In genomic region chr1:219661464-219662092, GRCh38 we compare ENCODE assay signal across 2 cellular contexts.
TF ChIP-seq lines count a peak whose summit lies in the region.

No MANE protein-coding gene starts in this region.

TF ChIP-seq in HepG2, 621 proteins besides CTCF, POLR2A, EP300 and RAD21:
- TF ChIP-seq, protein P1, sequence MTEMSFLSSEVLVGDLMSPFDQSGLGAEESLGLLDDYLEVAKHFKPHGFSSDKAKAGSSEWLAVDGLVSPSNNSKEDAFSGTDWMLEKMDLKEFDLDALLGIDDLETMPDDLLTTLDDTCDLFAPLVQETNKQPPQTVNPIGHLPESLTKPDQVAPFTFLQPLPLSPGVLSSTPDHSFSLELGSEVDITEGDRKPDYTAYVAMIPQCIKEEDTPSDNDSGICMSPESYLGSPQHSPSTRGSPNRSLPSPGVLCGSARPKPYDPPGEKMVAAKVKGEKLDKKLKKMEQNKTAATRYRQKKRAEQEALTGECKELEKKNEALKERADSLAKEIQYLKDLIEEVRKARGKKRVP (CRISPR knock-in tag; IDR thresholded peaks at IDR 0.05) = no peak
- TF ChIP-seq TBX3 (IDR thresholded peaks at IDR 0.05; ENCODE audit: borderline replicate concordance) (no peak), BRCA1 (CRISPR knock-in tag; IDR thresholded peaks at IDR 0.05) (no peak), MED8 (CRISPR knock-in tag; IDR thresholded peaks at IDR 0.05; ENCODE audit: insufficient replicate concordance) (no peak), SOX6 (IDR thresholded peaks at IDR 0.05) (no peak), SOX6 (CRISPR knock-in tag; IDR thresholded peaks at IDR 0.05) (peak; percentile 29; the same call in 1 of the 2 replicates), ZBTB21 (CRISPR knock-in tag; IDR thresholded peaks at IDR 0.05) (no peak), ZBTB39 (CRISPR knock-in tag; IDR thresholded peaks at IDR 0.05) (no peak), ESRRA (CRISPR knock-in tag; IDR thresholded peaks at IDR 0.05; ENCODE audit: low read depth) (no peak), SOX13 (IDR thresholded peaks at IDR 0.05) (no peak), SOX13 (CRISPR knock-in tag; conservative IDR thresholded peaks at IDR 0.05 in 1 of 2, IDR thresholded peaks at IDR 0.05 in 1 of 2) (peak in 1 of 2 experiments; percentile 51; a peak in 1 of 4 replicates), MBNL3 (CRISPR knock-in tag; conservative IDR thresholded peaks at IDR 0.05) (no peak), HOXA9 (CRISPR knock-in tag; IDR thresholded peaks at IDR 0.05; ENCODE audit: borderline replicate concordance) (no peak), RFX5 (IDR thresholded peaks at IDR 0.05; ENCODE audit: low read depth, low read length) (no peak), SOX5 (CRISPR knock-in tag; IDR thresholded peaks at IDR 0.05; ENCODE audit: borderline replicate concordance) (peak; percentile 25; the same call in 1 of the 2 replicates), ZSCAN29 (CRISPR knock-in tag; conservative IDR thresholded peaks at IDR 0.05) (no peak)

TF ChIP-seq in H1, 55 proteins besides CTCF, POLR2A, EP300 and RAD21:
- no peak for TF ChIP-seq RXRA (IDR thresholded peaks at IDR 0.05; ENCODE audit: insufficient read depth, low read depth, low read length)
- no peak for TF ChIP-seq CHD1 (IDR thresholded peaks at IDR 0.05; ENCODE audit: low read depth, low read length)
- TF ChIP-seq PHF8 (conservative IDR thresholded peaks at IDR 0.05; ENCODE audit: low read depth, low read length) = no peak
- TF ChIP-seq BCL11A (IDR thresholded peaks at IDR 0.05; ENCODE audit: low read depth in 2 of 2, low read length in 2 of 2) = no peak
- no peak for TF ChIP-seq JUND (IDR thresholded peaks at IDR 0.05; ENCODE audit: low read length)
- TF ChIP-seq, protein P2, sequence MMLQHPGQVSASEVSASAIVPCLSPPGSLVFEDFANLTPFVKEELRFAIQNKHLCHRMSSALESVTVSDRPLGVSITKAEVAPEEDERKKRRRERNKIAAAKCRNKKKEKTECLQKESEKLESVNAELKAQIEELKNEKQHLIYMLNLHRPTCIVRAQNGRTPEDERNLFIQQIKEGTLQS (IDR thresholded peaks at IDR 0.05; ENCODE audit: insufficient read depth, low read depth, low read length) = no peak
